16 cellular contexts compared by ENCODE assay signal in genomic region chr4:7332216-7333023, GRCh38.
DNase-seq lines count a peak whose midpoint lies in the region; ATAC-seq and TF ChIP-seq lines count a peak whose summit lies in the region.
"Had no signal": no experiment of that assay in that cellular context is flagged by ENCODE, and none has a peak within 500 bp of the region (broad histone marks: within the 10 kb centered on the region; RNA-seq: fewer than 3 reads in every experiment).

No MANE protein-coding gene starts in this region.

- DNase-seq in left ventricle myocardium inferior (peak; percentile 41), spleen (peak; percentile 67), HAP-1 (ENCODE audit: low spot score in 2 of 2) (no peak), NK-92 (lab: John Stamatoyannopoulos, UW; ENCODE audit: unreplicated experiment) (no peak)
- DNase-seq: activated naive CD8-positive, alpha-beta T cell treated with anti-CD3 and anti-CD28 coated beads, Interleukin-2, amount 10 ng/mL, durations not matched to agents 7 days and 5 days; effector memory CD4-positive, alpha-beta T cell; NCI-H2081 treated with DMSO at 0.1 percent for 48 hours; PC-3; stimulated activated CD4-positive, alpha-beta T cell treated with anti-CD3 and anti-CD28 coated beads, Interleukin-4, amount 100 ng/mL, for 1 hour; stomach had no signal

- WGBS in spleen, 5 donors: 60 to 75% (median 71%) methylated on average over 10 to 15 of the region's 15 CpGs

- CTCF ChIA-PET in HEK293 (lab: Yijun Ruan, JAX): interaction anchor here (1.6 kb wide), 1 partner anchor 181 kb away, joined by 3 read pairs; no protein-coding TSS in a partner anchor

- peak; percentile 46 for ATAC-seq in SK-N-SH treated with all-trans-retinoic acid at 6 μM for 48 hours
- ATAC-seq in GM18909 (IDR thresholded peaks at IDR 0.05; ENCODE audit: poor library complexity, unreplicated experiment): no peak
- ATAC-seq: K562, PC-3 had no signal

- TF ChIP-seq CTCF in HEK293 (tag by site-specific recombination; IDR thresholded peaks at IDR 0.05): no peak
- no peak for TF ChIP-seq CTCF in left ventricle myocardium inferior (IDR thresholded peaks at IDR 0.05; ENCODE audit: borderline replicate concordance)
- no peak for TF ChIP-seq CTCF in spleen (IDR thresholded peaks at IDR 0.05 in 8 of 11, conservative IDR thresholded peaks at IDR 0.05 in 3 of 11)

- H3K27me3 ChIP-seq in left ventricle myocardium inferior (ENCODE audit: low read depth) (peaks cover 5% of the 10 kb centered on the region), spleen (replicated peaks in 1 of 7) (peaks cover 0 to 66% (median 0%) of the 10 kb centered on the region in 7 donors), HAP-1 (ENCODE audit: low read depth) (no peaks in the 10 kb centered on the region)
- H3K27me3 ChIP-seq: heart right ventricle had no signal

- H3K4me1 ChIP-seq in HEK293 (ENCODE audit: control insufficient read depth, insufficient read depth, low read length) (no peaks in the 10 kb centered on the region), left ventricle myocardium inferior (peaks cover 22% of the 10 kb centered on the region), spleen (peaks cover 0 to 4% (median 0%) of the 10 kb centered on the region in 6 donors), HAP-1 (no peaks in the 10 kb centered on the region)
- H3K4me1 ChIP-seq: parathyroid adenoma had no signal

- intact Hi-C loops in left ventricle myocardium inferior (cut with micrococcal nuclease) (no loop called here), spleen (cut with DNase I; ENCODE audit: low total_unique reads) (no loop called here)

- no peak for TF ChIP-seq POLR2A in spleen (IDR thresholded peaks at IDR 0.05)

- H3K9me3 ChIP-seq in HEK293 (ENCODE audit: control insufficient read depth, insufficient read depth, low read depth, low read length) (no peaks in the 10 kb centered on the region), left ventricle myocardium inferior (replicated peaks) (no peaks in the 10 kb centered on the region), spleen (no peaks in the 10 kb centered on the region), HAP-1 (no peaks in the 10 kb centered on the region)
- H3K9me3 ChIP-seq: heart right ventricle, stomach had no signal

- no peaks in the 10 kb centered on the region for H3K36me3 ChIP-seq in HEK293 (ENCODE audit: control insufficient read depth in 2 of 2, insufficient read depth in 1 of 2, low read length in 2 of 2)
- no peaks in the 10 kb centered on the region for H3K36me3 ChIP-seq in left ventricle myocardium inferior
- no peaks in the 10 kb centered on the region for H3K36me3 ChIP-seq in spleen
- H3K36me3 ChIP-seq in HAP-1 (replicated peaks): no peaks in the 10 kb centered on the region
- H3K36me3 ChIP-seq: heart right ventricle, stomach had no signal

- H3K27ac ChIP-seq in HEK293 (ENCODE audit: extremely low read depth, low read depth, low read length) (no peak overlapping the region), left ventricle myocardium inferior (replicated peaks) (no peak overlapping the region), spleen (no peak overlapping the region)
- H3K27ac ChIP-seq: heart right ventricle, parathyroid adenoma had no signal

- no peak overlapping the region for H3K4me3 ChIP-seq in HEK293 (ENCODE audit: low read depth, low read length)
- no peak overlapping the region for H3K4me3 ChIP-seq in left ventricle myocardium inferior
- H3K4me3 ChIP-seq in spleen: no peak overlapping the region
- H3K4me3 ChIP-seq in HAP-1: no peak overlapping the region
- H3K4me3 ChIP-seq: heart right ventricle, K562, stomach had no signal

- POLR2A ChIA-PET in HEK293 (lab: Yijun Ruan, JAX): no interaction called here

- in situ Hi-C loops in HAP-1 (cut with MboI; ENCODE audit: low sequenced_read_pairs): no loop called here

TF ChIP-seq in HEK293, 187 proteins besides CTCF, POLR2A, EP300 and RAD21:
- TF ChIP-seq ZNF792 (tag by site-specific recombination; IDR thresholded peaks at IDR 0.05) (no peak), GLIS1 (tag by site-specific recombination; IDR thresholded peaks at IDR 0.05) (0 out of 2 replicates have a peak, but pooled peaks have one; percentile 30)

TF ChIP-seq in SK-N-SH treated with all-trans-retinoic acid at 6 μM for 48 hours, 23 proteins besides CTCF, POLR2A, EP300 and RAD21:
- TF ChIP-seq CREB5 (CRISPR knock-in tag; IDR thresholded peaks at IDR 0.05; ENCODE audit: low read depth) (no peak), CSDC2 (CRISPR knock-in tag; IDR thresholded peaks at IDR 0.05) (no peak), RARB (CRISPR knock-in tag; IDR thresholded peaks at IDR 0.05) (no peak)

Comparison
In these comparisons a context has a peak if more than half of its experiments do, and no peak if none do; other contexts are left out.
1. DNase-seq: peak in left ventricle myocardium inferior (single experiment) and spleen (single experiment); none in HAP-1 (0 of 2) and NK-92 (single experiment).